ENCODE assay signal across 24 cellular contexts in the genomic region with DNA sequence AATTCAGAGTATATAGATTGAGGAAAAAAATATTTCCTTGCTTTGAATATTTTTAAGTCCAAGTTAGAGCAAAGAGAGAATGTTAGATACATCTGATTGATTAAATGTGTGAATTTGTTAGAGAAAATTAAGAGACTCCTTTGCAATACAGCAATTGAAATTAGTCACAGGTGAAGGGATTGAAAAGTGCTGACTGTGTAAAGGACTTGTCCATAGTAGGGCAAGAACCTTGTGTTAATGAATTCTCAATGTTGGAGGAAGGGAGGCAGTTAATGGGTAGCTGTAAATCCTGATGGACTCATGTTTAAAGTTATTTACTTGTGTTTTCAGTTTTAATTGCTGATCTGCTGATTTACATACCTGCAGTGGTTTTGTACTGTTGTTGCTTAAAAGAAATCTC.
"Had no signal": no experiment of that assay in that cellular context is flagged by ENCODE, and none has a peak within 500 bp of the region (broad histone marks: within the 10 kb centered on the region; RNA-seq: fewer than 3 reads in every experiment).

No MANE protein-coding gene starts in this region.

- DNase-seq: effector CD8-positive, alpha-beta T cell; effector memory CD8-positive, alpha-beta T cell; endodermal cell; erythroblast; esophagus squamous epithelium; foreskin fibroblast; foreskin melanocyte; gastrocnemius medialis; glutamatergic neuron; head of caudate nucleus; heart right ventricle; hippocampal formation; left cardiac atrium; left lung; left ventricle myocardium superior; lower lobe of right lung; mesenchymal stem cell; mucosa of descending colon; naive B cell had no signal

- H3K27me3 ChIP-seq: esophagus squamous epithelium, gastrocnemius medialis, heart right ventricle, left lung had no signal

- H3K4me1 ChIP-seq: gastrocnemius medialis, heart right ventricle, left lung, lower lobe of right lung had no signal

- ATAC-seq: effector memory CD8-positive, alpha-beta T cell; gastrocnemius medialis; heart right ventricle; left cardiac atrium; left lung; left ventricle myocardium superior; lower lobe of right lung; mucosa of descending colon had no signal

- H3K4me3 ChIP-seq: coronary artery, esophagus squamous epithelium, gastrocnemius medialis, heart right ventricle, left lung, lower lobe of right lung, mucosa of descending colon had no signal

- FAIRE-seq: endometrium, islet of Langerhans, keratinocyte had no signal

- H3K9me3 ChIP-seq: esophagus squamous epithelium, gastrocnemius medialis, heart right ventricle, left lung, lower lobe of right lung, mucosa of descending colon had no signal

- H3K27ac ChIP-seq: coronary artery, epithelial cell of prostate, gastrocnemius medialis, heart right ventricle, left lung, lower lobe of right lung had no signal
